Comparison of ENCODE assay signal across 27 cellular contexts in genomic region chr11:20631525-20632168, GRCh38. TPM values are rescaled to one million over a fixed set of nuclear protein-coding genes. Genes with fewer than 3 reads are reported as not detected.
DNase-seq lines count a peak whose midpoint lies in the region; ATAC-seq lines count a peak whose summit lies in the region.
"Had no signal": no experiment of that assay in that cellular context is flagged by ENCODE, and none has a peak within 500 bp of the region (broad histone marks: within the 10 kb centered on the region; RNA-seq: fewer than 3 reads in every experiment).

No MANE protein-coding gene starts in this region.

- peak; percentile 25 for DNase-seq in DMS153 treated with DMSO at 0.1 percent for 48 hours (lab: John Stamatoyannopoulos, UW; ENCODE audit: unreplicated experiment)
- peak; percentile 29 for DNase-seq in HPDE6-E6E7 (ENCODE audit: extremely low spot score)
- peak; percentile 85 for DNase-seq in NCI-H748 (lab: John Stamatoyannopoulos, UW; ENCODE audit: unreplicated experiment)
- DNase-seq in hypothalamus (lab: John Stamatoyannopoulos, UW): no peak
- DNase-seq in cerebellar nuclear complex (lab: John Stamatoyannopoulos, UW): no peak
- DNase-seq: activated CD4-positive, alpha-beta T cell treated with anti-CD3 and anti-CD28 coated beads, Interleukin-2, amount 50 U/mL, for 4 hours; activated T-cell treated with anti-CD3 and anti-CD28 coated beads, Interleukin-2, amount 50 U/mL, for 48 hours; cortex of kidney; DND-41; effector memory CD8-positive, alpha-beta T cell; islet precursor cell; KG1; left ventricle myocardium superior; NCI-H1694; NCI-H446 treated with DMSO at 0.1 percent for 48 hours; NK-92 treated with Interleukin-12 subunit alpha and Interleukin-12 subunit beta, amount 100 ng/mL, for 24 hours; substantia nigra had no signal

- peak; percentile 69 for ATAC-seq in esophagus mucosa
- ATAC-seq in HG02852 (IDR thresholded peaks at IDR 0.05; ENCODE audit: unreplicated experiment): no peak
- ATAC-seq: effector memory CD8-positive, alpha-beta T cell; left ventricle myocardium superior; Right ventricle myocardium inferior; SK-N-SH treated with all-trans-retinoic acid at 6 μM for 48 hours; stimulated activated memory B cell treated with anti-CD40 and anti-IgM and Interleukin-4, amounts not matched to agents 10 μg/mL and 1 μg/mL and 100 μg/mL, for 72 hours had no signal

RNA-seq across cellular contexts. Expression of gene SLC6A5, which starts 32.2 kb away (rescaled TPM):
- not detected for total RNA-seq in esophagus mucosa
- total RNA-seq: ascending aorta, cardiac muscle cell, fibroblast of villous mesenchyme, H1, left ventricle myocardium superior, mesothelial cell of epicardium, Right ventricle myocardium inferior had no signal

RNA-seq across cellular contexts. Expression of gene NELL1, which starts 37.7 kb away (rescaled TPM):
- total RNA-seq in esophagus mucosa: not detected
- total RNA-seq: ascending aorta, fibroblast of villous mesenchyme, H1, left ventricle myocardium superior, Right ventricle myocardium inferior had no signal

Comparison
In these comparisons a context has a peak if more than half of its experiments do, and no peak if none do; other contexts are left out.
1. DNase-seq: peak in DMS153 treated with DMSO at 0.1 percent for 48 hours (single experiment), HPDE6-E6E7 (single experiment) and NCI-H748 (single experiment); none in hypothalamus (0 of 51) and cerebellar nuclear complex (0 of 2).